In the genomic region with DNA sequence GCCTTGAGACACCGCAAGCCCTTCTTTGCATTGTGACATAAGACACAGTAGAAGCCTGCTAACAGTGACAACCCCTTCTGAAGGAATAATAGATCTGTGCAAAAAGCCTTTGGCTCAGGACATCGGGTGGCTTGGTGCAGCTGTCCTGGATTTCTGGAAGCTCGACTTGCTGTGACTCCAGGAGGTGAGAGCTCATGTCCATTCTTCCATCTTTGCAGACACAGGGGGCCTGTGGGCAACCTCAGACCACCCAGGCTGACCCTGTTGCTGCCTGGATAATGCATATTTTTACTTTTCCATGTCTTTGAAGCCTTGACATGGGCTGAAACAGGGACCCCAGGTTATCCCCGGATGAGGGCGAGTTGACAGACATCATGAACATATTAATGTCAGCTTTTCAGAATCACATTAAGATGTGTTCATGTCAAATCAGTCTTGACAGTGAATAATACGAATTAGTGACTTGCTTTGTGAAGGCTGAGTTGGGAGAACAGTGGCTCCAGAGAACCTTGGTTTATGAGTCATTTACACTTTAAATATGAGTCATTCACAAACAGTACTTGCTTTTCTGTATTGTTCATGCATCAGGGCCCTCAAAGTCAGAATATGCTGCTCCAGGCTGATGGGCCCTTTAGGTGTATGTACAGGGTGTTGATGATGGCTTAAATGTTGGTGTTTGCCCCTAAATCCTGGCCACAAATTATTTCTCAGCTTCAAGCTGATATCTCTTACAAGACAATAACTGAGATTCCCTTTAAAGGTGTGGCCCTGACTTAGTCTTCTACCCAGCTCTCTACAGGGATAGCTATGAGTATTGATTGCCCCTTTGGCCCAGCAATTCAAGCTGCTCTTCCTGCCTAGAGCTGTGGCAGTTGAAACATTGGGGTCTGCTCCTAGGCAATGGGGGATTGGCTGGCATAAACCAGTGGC, we compare ENCODE assay signal across 8 cellular contexts.
DNase-seq lines count a peak whose midpoint lies in the region; ATAC-seq and TF ChIP-seq lines count a peak whose summit lies in the region.

No MANE protein-coding gene starts in this region.

- H3K27me3 Mint-ChIP-seq in activated T-helper 1 cell treated with anti-CD3 and anti-CD28 coated beads, Interleukin-12 subunit alpha, Interleukin-12 subunit beta, Interleukin-2, Interleukin-4 antibody, amounts not matched to agents 30 ng/mL and 10 ng/mL and 1 ng/mL, durations not matched to agents 14 hours and 24 hours and 36 hours (ENCODE audit: insufficient read depth), result peaks cover 5% of the 10 kb centered on the region

- peak; percentile 69 for DNase-seq in A172 (ENCODE audit: low spot score)
- peak; percentile 70 for DNase-seq in epithelial cell of prostate (ENCODE audit: low read depth, low spot score)
- no peak for DNase-seq in activated T-helper 1 cell treated with anti-CD3 and anti-CD28 coated beads, Interleukin-12 subunit alpha, Interleukin-12 subunit beta, Interleukin-2, Interleukin-4 antibody, amounts not matched to agents 30 ng/mL and 10 ng/mL and 1 ng/mL, durations not matched to agents 14 hours and 24 hours and 36 hours (ENCODE audit: low spot score)
- no peak for DNase-seq in KBM-7
- DNase-seq in midbrain (lab: John Stamatoyannopoulos, UW), result no peak
- no peak for DNase-seq in ascending aorta (ENCODE audit: low spot score in 2 of 2)

- H3K4me1 Mint-ChIP-seq in activated T-helper 1 cell treated with anti-CD3 and anti-CD28 coated beads, Interleukin-12 subunit alpha, Interleukin-12 subunit beta, Interleukin-2, Interleukin-4 antibody, amounts not matched to agents 30 ng/mL and 10 ng/mL and 1 ng/mL, durations not matched to agents 14 hours and 24 hours and 36 hours (ENCODE audit: low read depth), result peaks cover 6% of the 10 kb centered on the region

- peaks cover 9% of the 10 kb centered on the region for H3K9me3 Mint-ChIP-seq in activated T-helper 1 cell treated with anti-CD3 and anti-CD28 coated beads, Interleukin-12 subunit alpha, Interleukin-12 subunit beta, Interleukin-2, Interleukin-4 antibody, amounts not matched to agents 30 ng/mL and 10 ng/mL and 1 ng/mL, durations not matched to agents 14 hours and 24 hours and 36 hours

- H3K36me3 Mint-ChIP-seq in activated T-helper 1 cell treated with anti-CD3 and anti-CD28 coated beads, Interleukin-12 subunit alpha, Interleukin-12 subunit beta, Interleukin-2, Interleukin-4 antibody, amounts not matched to agents 30 ng/mL and 10 ng/mL and 1 ng/mL, durations not matched to agents 14 hours and 24 hours and 36 hours (ENCODE audit: low read depth), result no peaks in the 10 kb centered on the region

- in situ Hi-C loops in KBM-7 (cut with MboI; ENCODE audit: low pct_unique_long_range_greater_than_20kb, low sequenced_read_pairs), result no loop called here

- H3K4me3 Mint-ChIP-seq in activated T-helper 1 cell treated with anti-CD3 and anti-CD28 coated beads, Interleukin-12 subunit alpha, Interleukin-12 subunit beta, Interleukin-2, Interleukin-4 antibody, amounts not matched to agents 30 ng/mL and 10 ng/mL and 1 ng/mL, durations not matched to agents 14 hours and 24 hours and 36 hours, result no peak overlapping the region

- H3K27ac ChIP-seq in epithelial cell of prostate, result peak overlapping the region; percentile 18
- no peak overlapping the region for H3K27ac ChIP-seq in ascending aorta

- no peak for TF ChIP-seq CTCF in ascending aorta (IDR thresholded peaks at IDR 0.05)

- no peaks in the 10 kb centered on the region for H3K36me3 ChIP-seq in ascending aorta

- H3K27me3 ChIP-seq in ascending aorta, result no peaks in the 10 kb centered on the region

- peak; percentile 59 for ATAC-seq in GM18909 (IDR thresholded peaks at IDR 0.05; ENCODE audit: poor library complexity, unreplicated experiment)
- peak; percentile 85 for ATAC-seq in HG03575 (IDR thresholded peaks at IDR 0.05; ENCODE audit: extremely low read depth, insufficient number of reproducible peaks, low FRiP score, unreplicated experiment)

- no peak overlapping the region for H3K4me3 ChIP-seq in ascending aorta

- peaks cover 0 to 12% of the 10 kb centered on the region in 2 donors for H3K9me3 ChIP-seq in ascending aorta

- H3K4me1 ChIP-seq in ascending aorta, result no peaks in the 10 kb centered on the region

- intact Hi-C loops in activated T-helper 1 cell treated with anti-CD3 and anti-CD28 coated beads, Interleukin-12 subunit alpha, Interleukin-12 subunit beta, Interleukin-2, Interleukin-4 antibody, amounts not matched to agents 30 ng/mL and 10 ng/mL and 1 ng/mL, durations not matched to agents 14 hours and 24 hours and 36 hours (cut with micrococcal nuclease), result loop anchor here (1.0 kb wide), 1 partner anchor 61 kb away; no protein-coding TSS in a partner anchor
- intact Hi-C loops in ascending aorta (cut with DNase I), result no loop called here

- H3K27ac Mint-ChIP-seq in activated T-helper 1 cell treated with anti-CD3 and anti-CD28 coated beads, Interleukin-12 subunit alpha, Interleukin-12 subunit beta, Interleukin-2, Interleukin-4 antibody, amounts not matched to agents 30 ng/mL and 10 ng/mL and 1 ng/mL, durations not matched to agents 14 hours and 24 hours and 36 hours, result no peak overlapping the region

Comparison
In these comparisons a context has a peak if more than half of its experiments do, and no peak if none do; other contexts are left out.
1. DNase-seq: peak in A172 (single experiment) and epithelial cell of prostate (single experiment); none in activated T-helper 1 cell treated with anti-CD3 and anti-CD28 coated beads, Interleukin-12 subunit alpha, Interleukin-12 subunit beta, Interleukin-2, Interleukin-4 antibody, amounts not matched to agents 30 ng/mL and 10 ng/mL and 1 ng/mL, durations not matched to agents 14 hours and 24 hours and 36 hours (single experiment), KBM-7 (single experiment), midbrain (single experiment) and ascending aorta (0 of 2).